Comparison of ENCODE assay signal across 19 cellular contexts in the genomic region with DNA sequence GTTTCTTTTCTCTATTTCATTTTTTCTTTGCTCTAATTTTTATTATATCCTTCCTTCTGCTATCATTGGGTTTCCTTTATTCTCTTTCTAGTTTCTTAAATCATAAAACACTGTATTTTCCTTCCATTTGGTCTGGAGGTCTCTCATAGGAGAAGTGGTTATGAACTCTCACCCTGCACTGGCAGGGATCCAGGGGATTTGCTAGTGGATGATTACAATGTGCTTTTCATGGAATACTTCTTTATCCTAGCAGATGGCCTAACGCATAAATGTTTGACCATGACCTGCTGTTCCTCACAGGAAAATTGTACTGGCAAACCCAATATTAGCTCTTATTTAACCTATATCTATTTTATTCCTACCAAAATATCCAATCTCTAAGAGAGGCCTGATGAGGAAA. TPM values are rescaled to one million over a fixed set of nuclear protein-coding genes. Genes with fewer than 3 reads are reported as not detected.
"Had no signal": no experiment of that assay in that cellular context is flagged by ENCODE, and none has a peak within 500 bp of the region (broad histone marks: within the 10 kb centered on the region; RNA-seq: fewer than 3 reads in every experiment).

No MANE protein-coding gene starts in this region.

- ATAC-seq: activated T-helper 17 cell treated with anti-CD3 and anti-CD28 coated beads, Interleukin-2, amount 50 U/mL, for 72 hours; gastroesophageal sphincter; heart left ventricle; naive thymus-derived CD8-positive, alpha-beta T cell; psoas muscle; stimulated activated naive B cell treated with anti-CD40 and anti-IgM and Interleukin-4, amounts not matched to agents 10 μg/mL and 1 μg/mL and 100 μg/mL, for 72 hours had no signal

- DNase-seq: activated CD4-positive, alpha-beta T cell treated with anti-CD3 and anti-CD28 coated beads for 4 hours; activated CD4-positive, alpha-beta T cell treated with anti-CD3 and anti-CD28 coated beads, Interleukin-2, amount 50 U/mL, for 4 hours; activated CD8-positive, alpha-beta memory T cell treated with anti-CD3 and anti-CD28 coated beads for 24 hours; activated gamma-delta T cell treated with Interleukin-2 at 50 U/mL for 16 hours; activated naive CD4-positive, alpha-beta T cell treated with anti-CD3 and anti-CD28 coated beads, Interleukin-2, amount 50 U/mL, for 16 hours; activated T-cell treated with anti-CD3 and anti-CD28 coated beads, Interleukin-2, amount 50 U/mL, for 24 hours; amygdala; central memory CD4-positive, alpha-beta T cell; naive thymus-derived CD8-positive, alpha-beta T cell; occipital lobe; psoas muscle; stimulated activated CD4-positive, alpha-beta T cell treated with anti-CD3 and anti-CD28 coated beads, Interleukin-1b, Interleukin-23, amount 100 ng/mL, for 48 hours; stimulated activated naive B cell treated with anti-CD40 and anti-IgM and Interleukin-4, amounts not matched to agents 10 μg/mL and 1 μg/mL and 100 μg/mL, for 72 hours; transverse colon had no signal

RNA-seq across cellular contexts. Expression of a gene that starts 31.5 kb away (rescaled TPM):
- total RNA-seq: activated T-helper 17 cell treated with anti-CD3 and anti-CD28 coated beads, Interleukin-2, amount 50 U/mL, for 72 hours; endothelial cell of umbilical vein; T-helper 2 cell treated with Interferon-gamma antibody and Interleukin-4, amounts not matched to agents 100 ng/mL and 5 ng/mL, for 36 hours had no signal
